10 cellular contexts compared by ENCODE assay signal in genomic region chr4:190020790-190021717, GRCh38. TPM values are rescaled to one million over a fixed set of nuclear protein-coding genes. Genes with fewer than 3 reads are reported as not detected.
DNase-seq lines count a peak whose midpoint lies in the region; ATAC-seq and TF ChIP-seq lines count a peak whose summit lies in the region.
"Had no signal": no experiment of that assay in that cellular context is flagged by ENCODE, and none has a peak within 500 bp of the region (broad histone marks: within the 10 kb centered on the region; RNA-seq: fewer than 3 reads in every experiment).

No MANE protein-coding gene starts in this region.

- H3K9me3 Mint-ChIP-seq in stimulated activated naive CD8-positive, alpha-beta T cell treated with anti-CD3 and anti-CD28 coated beads, Interleukin-15, amount 100 ng/mL, for 72 hours = no peaks in the 10 kb centered on the region

- H3K36me3 ChIP-seq in HUES6 (ENCODE audit: control insufficient read depth, insufficient read depth, low read length) (no peaks in the 10 kb centered on the region), adrenal gland (replicated peaks in 1 of 2) (no peaks in the 10 kb centered on the region), iPS DF 6.9 (ENCODE audit: control insufficient read depth, insufficient read depth, low read length) (no peaks in the 10 kb centered on the region)

- DNase-seq in adrenal gland = peak; percentile 27 to 58 (median 50)
- no peak for DNase-seq in iPS DF 6.9 (ENCODE audit: low read depth, low spot score)
- peak; percentile 47 to 60 for DNase-seq in stimulated activated naive CD8-positive, alpha-beta T cell treated with anti-CD3 and anti-CD28 coated beads, Interleukin-15, amount 100 ng/mL, for 72 hours
- DNase-seq in SIG-M5 treated with dmso at 0.1 percent for 504 hours (lab: John Stamatoyannopoulos, UW; ENCODE audit: unreplicated experiment) = no peak
- no peak for DNase-seq in SW480 (ENCODE audit: low spot score)
- DNase-seq in SKM-1 treated with dmso at 0.1 percent for 144 hours (lab: John Stamatoyannopoulos, UW; ENCODE audit: unreplicated experiment) = no peak
- DNase-seq: NCI-H1048 had no signal

- peak overlapping the region; percentile 80 to 97 for H3K27ac Mint-ChIP-seq in stimulated activated naive CD8-positive, alpha-beta T cell treated with anti-CD3 and anti-CD28 coated beads, Interleukin-15, amount 100 ng/mL, for 72 hours

- peak; percentile 44 for ATAC-seq in stimulated activated naive CD8-positive, alpha-beta T cell treated with anti-CD3 and anti-CD28 coated beads, Interleukin-15, amount 100 ng/mL, for 72 hours
- ATAC-seq in HG02798 (IDR thresholded peaks at IDR 0.05; ENCODE audit: poor library complexity, unreplicated experiment) = no peak
- ATAC-seq: left colon had no signal

- no peak overlapping the region for H3K27ac ChIP-seq in HUES6 (ENCODE audit: low read depth, low read length)
- H3K27ac ChIP-seq in adrenal gland = no peak overlapping the region
- H3K27ac ChIP-seq in iPS DF 6.9 (ENCODE audit: low read length) = no peak overlapping the region

- H3K4me3 ChIP-seq in HUES6 (ENCODE audit: low read depth, low read length) (peak overlapping the region; percentile 50), adrenal gland (peak overlapping the region in 1 of 4 donors; percentile 6), iPS DF 6.9 (ENCODE audit: low read length) (peak overlapping the region; percentile 36; the same call in 1 of the 2 replicates)

- peaks cover 54% of the 10 kb centered on the region for H3K27me3 Mint-ChIP-seq in stimulated activated naive CD8-positive, alpha-beta T cell treated with anti-CD3 and anti-CD28 coated beads, Interleukin-15, amount 100 ng/mL, for 72 hours

- no peak for TF ChIP-seq POLR2A in adrenal gland (IDR thresholded peaks at IDR 0.05)

- peaks cover 48% of the 10 kb centered on the region for H3K4me1 Mint-ChIP-seq in stimulated activated naive CD8-positive, alpha-beta T cell treated with anti-CD3 and anti-CD28 coated beads, Interleukin-15, amount 100 ng/mL, for 72 hours

- peaks cover 73% of the 10 kb centered on the region for H3K27me3 ChIP-seq in HUES6 (ENCODE audit: control insufficient read depth, insufficient read depth, low read length)
- peaks cover 28% of the 10 kb centered on the region for H3K27me3 ChIP-seq in adrenal gland
- H3K27me3 ChIP-seq in iPS DF 6.9 (ENCODE audit: control insufficient read depth, insufficient read depth, low read length) = peaks cover 45% of the 10 kb centered on the region

- H3K9me3 ChIP-seq in HUES6 (ENCODE audit: control insufficient read depth, insufficient read depth, low read depth, low read length) (peaks cover 2% of the 10 kb centered on the region; the same call in 1 of the 2 replicates), adrenal gland (replicated peaks in 1 of 3) (no peaks in the 10 kb centered on the region), iPS DF 6.9 (ENCODE audit: control insufficient read depth, insufficient read depth, low read length) (0 out of 2 replicates have a peak, but pooled peaks cover 2% of the 10 kb centered on the region)

- no peak overlapping the region for H3K9ac ChIP-seq in HUES6 (ENCODE audit: low read length)

- intact Hi-C loops in adrenal gland (cut with DNase I) = no loop called here

- peak overlapping the region; percentile 56 to 81 for H3K4me3 Mint-ChIP-seq in stimulated activated naive CD8-positive, alpha-beta T cell treated with anti-CD3 and anti-CD28 coated beads, Interleukin-15, amount 100 ng/mL, for 72 hours

- H3K4me1 ChIP-seq in HUES6 (ENCODE audit: control insufficient read depth, insufficient read depth, low read length) (peaks cover 21% of the 10 kb centered on the region), adrenal gland (replicated peaks in 1 of 2) (no peaks in the 10 kb centered on the region), iPS DF 6.9 (ENCODE audit: control insufficient read depth, insufficient read depth, low read length) (peaks cover 1% of the 10 kb centered on the region; the same call in 1 of the 2 replicates)

- TF ChIP-seq CTCF in adrenal gland (IDR thresholded peaks at IDR 0.05) = no peak

- 2 to 9% (median 5%) methylated on average over 22 to 52 of the region's 55 CpGs for WGBS in adrenal gland, 4 donors
- no CpG with 5 or more reads among the region's 55 CpGs for WGBS in iPS DF 6.9 (ENCODE audit: insufficient coverage, insufficient read length)

RNA-seq across cellular contexts. Expression of gene FRG2, which starts 6.0 kb away (rescaled TPM):
- total RNA-seq in adrenal gland = not detected
- not detected for polyA plus RNA-seq in adrenal gland
- total RNA-seq: left colon had no signal

RNA-seq across cellular contexts. Expression of gene DBET, which starts 43.2 kb away (rescaled TPM):
- not detected for total RNA-seq in adrenal gland
- not detected for polyA plus RNA-seq in adrenal gland
- total RNA-seq: left colon had no signal

Comparison
In these comparisons a context has a peak if more than half of its experiments do, and no peak if none do; other contexts are left out.
1. DNase-seq: peak in adrenal gland (7 of 7) and stimulated activated naive CD8-positive, alpha-beta T cell treated with anti-CD3 and anti-CD28 coated beads, Interleukin-15, amount 100 ng/mL, for 72 hours (2 of 2); none in iPS DF 6.9 (single experiment), SIG-M5 treated with dmso at 0.1 percent for 504 hours (single experiment), SW480 (single experiment) and SKM-1 treated with dmso at 0.1 percent for 144 hours (single experiment).